In the genomic region with DNA sequence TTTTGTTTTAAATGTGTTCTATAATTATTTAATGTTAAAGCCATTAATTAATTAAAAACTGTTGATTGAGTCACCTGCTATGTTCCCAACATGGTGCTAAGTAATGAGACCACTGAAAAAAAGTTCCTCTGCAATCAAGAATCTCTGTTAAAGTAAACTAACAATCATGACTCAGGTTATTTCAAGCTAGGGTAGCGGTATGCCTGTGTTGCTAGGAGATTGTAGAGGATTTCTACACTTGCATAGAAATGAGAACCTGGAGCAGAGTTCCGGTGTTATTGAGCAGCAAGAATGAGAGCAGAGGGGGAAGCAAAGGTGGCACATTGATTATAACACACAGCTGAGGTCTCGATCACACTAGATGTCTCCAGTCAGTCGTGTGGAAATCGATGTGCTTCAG, we compare ENCODE assay signal across 25 cellular contexts. TPM values are rescaled to one million over a fixed set of nuclear protein-coding genes. Genes with fewer than 3 reads are reported as not detected.
"Had no signal": no experiment of that assay in that cellular context is flagged by ENCODE, and none has a peak within 500 bp of the region (broad histone marks: within the 10 kb centered on the region; RNA-seq: fewer than 3 reads in every experiment).

No MANE protein-coding gene starts in this region.

- H3K4me3 Mint-ChIP-seq: activated CD4-positive, alpha-beta T cell treated with anti-CD3 and anti-CD28 coated beads, Interleukin-2, amount 10 ng/mL, durations not matched to agents 7 days and 5 days; activated CD8-positive, alpha-beta T cell treated with anti-CD3 and anti-CD28 coated beads, Interleukin-2, amount 10 ng/mL, durations not matched to agents 7 days and 5 days; activated naive CD4-positive, alpha-beta T cell treated with anti-CD3 and anti-CD28 coated beads, Interleukin-2, amount 10 ng/mL, durations not matched to agents 7 days and 5 days; activated T-cell treated with anti-CD3 and anti-CD28 coated beads, Interleukin-2, amount 50 U/mL, for 4 hours; stimulated activated effector memory CD8-positive, alpha-beta T cell treated with anti-CD3 and anti-CD28 coated beads, Interleukin-12 subunit alpha, Interleukin-12 subunit beta, amount 100 ng/mL, for 72 hours; T-cell; type B pancreatic cell had no signal

- H3K4me3 ChIP-seq: left ventricle myocardium inferior, pancreas, smooth muscle cell, stomach, testis had no signal

- H3K27ac Mint-ChIP-seq: activated CD4-positive, alpha-beta T cell treated with anti-CD3 and anti-CD28 coated beads, Interleukin-2, amount 10 ng/mL, durations not matched to agents 7 days and 5 days; activated CD8-positive, alpha-beta T cell treated with anti-CD3 and anti-CD28 coated beads, Interleukin-2, amount 10 ng/mL, durations not matched to agents 7 days and 5 days; activated naive CD4-positive, alpha-beta T cell treated with anti-CD3 and anti-CD28 coated beads, Interleukin-2, amount 10 ng/mL, durations not matched to agents 7 days and 5 days; stimulated activated effector memory CD8-positive, alpha-beta T cell treated with anti-CD3 and anti-CD28 coated beads, Interleukin-12 subunit alpha, Interleukin-12 subunit beta, amount 100 ng/mL, for 72 hours; T-cell; type B pancreatic cell had no signal

- H3K27me3 Mint-ChIP-seq: activated naive CD4-positive, alpha-beta T cell treated with anti-CD3 and anti-CD28 coated beads, Interleukin-2, amount 10 ng/mL, durations not matched to agents 7 days and 5 days; type B pancreatic cell had no signal

- H3K27ac ChIP-seq: foreskin keratinocyte, left ventricle myocardium inferior, pancreas, stomach, testis had no signal

- H3K9me3 ChIP-seq: left ventricle myocardium inferior, pancreas, stomach, testis had no signal

- H3K4me1 Mint-ChIP-seq: activated CD4-positive, alpha-beta T cell treated with anti-CD3 and anti-CD28 coated beads, Interleukin-2, amount 10 ng/mL, durations not matched to agents 7 days and 5 days; activated naive CD4-positive, alpha-beta T cell treated with anti-CD3 and anti-CD28 coated beads, Interleukin-2, amount 10 ng/mL, durations not matched to agents 7 days and 5 days; stimulated activated effector memory CD8-positive, alpha-beta T cell treated with anti-CD3 and anti-CD28 coated beads, Interleukin-12 subunit alpha, Interleukin-12 subunit beta, amount 100 ng/mL, for 72 hours; T-cell had no signal

- H3K27me3 ChIP-seq: foreskin keratinocyte, pancreas, stomach, testis had no signal

- DNase-seq: activated CD4-positive, alpha-beta T cell treated with anti-CD3 and anti-CD28 coated beads, Interleukin-2, amount 10 ng/mL, durations not matched to agents 7 days and 5 days; activated CD4-positive, CD25-positive, alpha-beta regulatory T cell; activated CD8-positive, alpha-beta T cell treated with anti-CD3 and anti-CD28 coated beads, Interleukin-2, amount 10 ng/mL, durations not matched to agents 7 days and 5 days; activated effector memory CD4-positive, alpha-beta T cell treated with Interleukin-2 at 50 U/mL for 16 hours; activated naive CD4-positive, alpha-beta T cell treated with anti-CD3 and anti-CD28 coated beads, Interleukin-2, amount 10 ng/mL, durations not matched to agents 7 days and 5 days; activated T-cell treated with anti-CD3 and anti-CD28 coated beads, Interleukin-2, amount 50 U/mL, for 4 hours; aorta; effector CD8-positive, alpha-beta T cell; foreskin keratinocyte; hippocampal formation; left ventricle myocardium inferior; pancreas; stimulated activated CD4-positive, alpha-beta T cell treated with anti-CD3 and anti-CD28 coated beads, Interleukin-4, amount 100 ng/mL, for 24 hours; stomach; T-cell; testis had no signal

- H3K9me3 Mint-ChIP-seq: activated CD4-positive, alpha-beta T cell treated with anti-CD3 and anti-CD28 coated beads, Interleukin-2, amount 10 ng/mL, durations not matched to agents 7 days and 5 days; activated naive CD4-positive, alpha-beta T cell treated with anti-CD3 and anti-CD28 coated beads, Interleukin-2, amount 10 ng/mL, durations not matched to agents 7 days and 5 days; activated T-cell treated with anti-CD3 and anti-CD28 coated beads, Interleukin-2, amount 50 U/mL, for 4 hours; T-cell; type B pancreatic cell had no signal

- H3K4me2 ChIP-seq: smooth muscle cell had no signal

- H3K36me3 Mint-ChIP-seq: activated naive CD4-positive, alpha-beta T cell treated with anti-CD3 and anti-CD28 coated beads, Interleukin-2, amount 10 ng/mL, durations not matched to agents 7 days and 5 days; stimulated activated effector memory CD8-positive, alpha-beta T cell treated with anti-CD3 and anti-CD28 coated beads, Interleukin-12 subunit alpha, Interleukin-12 subunit beta, amount 100 ng/mL, for 72 hours; T-cell; type B pancreatic cell had no signal

- ATAC-seq: activated CD8-positive, alpha-beta T cell treated with anti-CD3 and anti-CD28 coated beads, Interleukin-2, amount 10 ng/mL, durations not matched to agents 7 days and 5 days; activated T-cell treated with anti-CD3 and anti-CD28 coated beads, Interleukin-2, amount 50 U/mL, for 4 hours; foreskin keratinocyte; sciatic nerve; SK-N-SH treated with all-trans-retinoic acid at 6 μM for 48 hours; stimulated activated effector memory CD8-positive, alpha-beta T cell treated with anti-CD3 and anti-CD28 coated beads, Interleukin-12 subunit alpha, Interleukin-12 subunit beta, amount 100 ng/mL, for 72 hours; T-cell had no signal

- H3K36me3 ChIP-seq: left ventricle myocardium inferior, pancreas, stomach had no signal

- H3K4me1 ChIP-seq: foreskin keratinocyte, left ventricle myocardium inferior, pancreas, stomach, testis had no signal

RNA-seq across cellular contexts. Expression of gene C3orf85, which starts 41.4 kb away (rescaled TPM):
- total RNA-seq: activated CD4-positive, alpha-beta T cell treated with anti-CD3 and anti-CD28 coated beads, Interleukin-2, amount 10 ng/mL, durations not matched to agents 7 days and 5 days; activated CD8-positive, alpha-beta T cell treated with anti-CD3 and anti-CD28 coated beads, Interleukin-2, amount 10 ng/mL, durations not matched to agents 7 days and 5 days; activated T-cell treated with anti-CD3 and anti-CD28 coated beads, Interleukin-2, amount 50 U/mL, for 4 hours; aorta; cerebellum; foreskin keratinocyte; left ventricle myocardium inferior; mononuclear cell; pancreas; pulmonary artery endothelial cell; sciatic nerve; smooth muscle cell; T-cell; testis had no signal
- polyA plus RNA-seq: foreskin keratinocyte, keratinocyte, pancreas, smooth muscle cell, stomach had no signal

RNA-seq across cellular contexts. Expression of gene MORC1, which starts 60.0 kb away (rescaled TPM):
- total RNA-seq: activated CD4-positive, alpha-beta T cell treated with anti-CD3 and anti-CD28 coated beads, Interleukin-2, amount 10 ng/mL, durations not matched to agents 7 days and 5 days; activated CD8-positive, alpha-beta T cell treated with anti-CD3 and anti-CD28 coated beads, Interleukin-2, amount 10 ng/mL, durations not matched to agents 7 days and 5 days; activated T-cell treated with anti-CD3 and anti-CD28 coated beads, Interleukin-2, amount 50 U/mL, for 4 hours; aorta; foreskin keratinocyte; left ventricle myocardium inferior; pancreas; pulmonary artery endothelial cell; sciatic nerve; smooth muscle cell; stomach; T-cell had no signal
- polyA plus RNA-seq: aorta, foreskin keratinocyte, keratinocyte, pancreas, smooth muscle cell, stomach had no signal
